Comparison of ENCODE assay signal across 34 cellular contexts in the genomic region with DNA sequence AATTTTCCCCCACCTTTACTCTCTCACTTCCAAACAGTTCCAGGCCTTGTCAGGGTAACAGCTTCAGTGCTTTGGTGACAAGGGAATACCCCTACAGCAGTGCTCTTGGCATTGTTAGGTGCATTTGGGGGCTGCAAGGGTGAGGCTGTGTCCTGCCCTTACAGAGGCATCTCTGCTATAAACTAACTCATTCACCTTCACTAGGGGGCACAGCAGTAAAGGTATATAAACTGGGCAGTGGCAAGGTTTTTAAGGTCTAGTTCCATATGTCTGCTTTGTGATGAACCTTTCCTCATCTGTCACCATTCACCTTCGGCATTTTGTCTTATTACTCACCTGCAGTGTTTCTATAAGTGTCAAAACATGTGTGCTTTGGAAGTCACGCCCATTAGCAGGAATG.
A peak's percentile ranks its signal among the peaks of the same experiment; 100 is the strongest.
DNase-seq lines count a peak whose midpoint lies in the region; ATAC-seq and TF ChIP-seq lines count a peak whose summit lies in the region.
"Had no signal": no experiment of that assay in that cellular context is flagged by ENCODE, and none has a peak within 500 bp of the region (broad histone marks: within the 10 kb centered on the region; RNA-seq: fewer than 3 reads in every experiment).

No MANE protein-coding gene starts in this region.

- no peaks in the 10 kb centered on the region for H3K27me3 ChIP-seq in SK-N-SH (ENCODE audit: insufficient read depth)
- no peaks in the 10 kb centered on the region for H3K27me3 ChIP-seq in mesendoderm (ENCODE audit: insufficient read depth, low read length, poor library complexity)
- H3K27me3 ChIP-seq: colonic mucosa, Peyer's patch had no signal

- H3K4me1 ChIP-seq in SK-N-SH (ENCODE audit: control insufficient read depth in 1 of 2, insufficient read depth in 2 of 2, low read depth in 1 of 2, low read length in 1 of 2), result no peaks in the 10 kb centered on the region
- no peaks in the 10 kb centered on the region for H3K4me1 ChIP-seq in mesendoderm (ENCODE audit: control insufficient read depth, low read depth, low read length)
- H3K4me1 ChIP-seq: colonic mucosa, left ventricle myocardium inferior, parathyroid adenoma, Peyer's patch, transverse colon had no signal

- no peak for ATAC-seq in SK-N-SH treated with all-trans-retinoic acid at 6 μM for 48 hours
- ATAC-seq: activated CD8-positive, alpha-beta memory T cell treated with anti-CD3 and anti-CD28 coated beads, Interleukin-2, amount 10 ng/mL, durations not matched to agents 7 days and 5 days; K562; stimulated activated memory B cell treated with anti-CD40 and anti-IgM and Interleukin-4, amounts not matched to agents 10 μg/mL and 1 μg/mL and 100 μg/mL, for 72 hours; T-cell had no signal

- H4K20me1 ChIP-seq in SK-N-SH (ENCODE audit: insufficient read depth), result no peaks in the 10 kb centered on the region

- POLR2A ChIA-PET in SK-N-SH (lab: Yijun Ruan, JAX), result no interaction called here

- H2AK5ac ChIP-seq in mesendoderm (ENCODE audit: low read length), result no peak overlapping the region

- no peak overlapping the region for H2BK5ac ChIP-seq in mesendoderm (ENCODE audit: low read length)

- CTCF ChIA-PET in SK-N-SH (lab: Yijun Ruan, JAX), result interaction anchor here (2.0 to 2.9 kb wide), 2 partner anchors 29 to 62 kb away, joined by 4 to 8 read pairs; no protein-coding TSS in a partner anchor

- no peak overlapping the region for H3K4ac ChIP-seq in mesendoderm (ENCODE audit: low read depth, low read length)

- no peak for DNase-seq in SK-N-SH
- DNase-seq in LNCaP clone FGC (ENCODE audit: low read depth), result no peak
- peak; percentile 15 for DNase-seq in SK-MEL-5 (ENCODE audit: low read depth, low spot score)
- peak; percentile 13 for DNase-seq in mesendoderm
- DNase-seq in activated CD4-positive, alpha-beta T cell treated with anti-CD3 and anti-CD28 coated beads for 1 hour, result no peak
- no peak for DNase-seq in NCI-H774 (lab: John Stamatoyannopoulos, UW)
- DNase-seq in EL, result no peak
- DNase-seq: activated B cell treated with CpG ODN at 0.5 μM for 24 hours; activated CD4-positive, alpha-beta T cell treated with anti-CD3 and anti-CD28 coated beads, Interleukin-2, amount 50 U/mL, for 4 hours; activated CD8-positive, alpha-beta memory T cell treated with anti-CD3 and anti-CD28 coated beads, Interleukin-2, amount 10 ng/mL, durations not matched to agents 7 days and 5 days; activated naive CD4-positive, alpha-beta T cell treated with Interleukin-2 at 50 U/mL for 16 hours; AML-193; CD4-positive, alpha-beta memory T cell; colonic mucosa; DMS153; effector CD4-positive, alpha-beta T cell; GF-D8; GM23248; islet precursor cell; left ventricle myocardium inferior; MG63; NCI-H1417 treated with DMSO at 0.1 percent for 48 hours; NCI-H2081 treated with DMSO at 0.1 percent for 48 hours; NCI-H446 treated with DMSO at 0.1 percent for 48 hours; Peyer's patch; retina; SHP77; T-cell; transverse colon had no signal

- no peaks in the 10 kb centered on the region for H3K9me3 ChIP-seq in SK-N-SH
- H3K9me3 ChIP-seq: colonic mucosa, left ventricle myocardium inferior, Peyer's patch, transverse colon had no signal

- no peak overlapping the region for H4K8ac ChIP-seq in mesendoderm (ENCODE audit: low read depth, low read length)

- TF ChIP-seq RAD21 in SK-N-SH (IDR thresholded peaks at IDR 0.05; ENCODE audit: low read length), result peak; percentile 42

- 62% methylated on average over 2 of the region's 2 CpGs for WGBS in SK-N-SH (ENCODE audit: low lambda C conversion rate)
- WGBS in mesendoderm (ENCODE audit: extremely low coverage, insufficient coverage, low lambda C conversion rate), result no CpG with 5 or more reads among the region's 2 CpGs

- H2BK120ac ChIP-seq in mesendoderm (ENCODE audit: low read depth, low read length), result no peak overlapping the region

- H3K23ac ChIP-seq in mesendoderm (ENCODE audit: low read length), result no peak overlapping the region

- TF ChIP-seq CTCF in SK-N-SH (IDR thresholded peaks at IDR 0.05), result no peak
- TF ChIP-seq CTCF in LNCaP clone FGC (IDR thresholded peaks at IDR 0.05; ENCODE audit: control insufficient read depth, extremely low read depth, insufficient read depth), result 0 out of 2 replicates have a peak, but pooled peaks have one; percentile 16

- in situ Hi-C loops in SK-MEL-5 (cut with HindIII; ENCODE audit: low pct_unique_long_range_greater_than_20kb, low sequenced_read_pairs), result no loop called here

- peaks cover 0 to 26% of the 10 kb centered on the region in 2 experiments for H3K36me3 ChIP-seq in SK-N-SH (replicated peaks in 1 of 2; ENCODE audit: control insufficient read depth in 1 of 2, insufficient read depth in 2 of 2, low read length in 1 of 2)
- no peaks in the 10 kb centered on the region for H3K36me3 ChIP-seq in mesendoderm (ENCODE audit: control insufficient read depth, insufficient read depth, low read length)
- H3K36me3 ChIP-seq: colonic mucosa, left ventricle myocardium inferior, MG63, Peyer's patch, transverse colon had no signal

- H3K79me2 ChIP-seq in SK-N-SH (ENCODE audit: insufficient read depth), result no peaks in the 10 kb centered on the region
- H3K79me2 ChIP-seq in mesendoderm (ENCODE audit: control insufficient read depth, insufficient read depth, low read length), result no peaks in the 10 kb centered on the region
- H3K79me2 ChIP-seq: parathyroid adenoma had no signal

- no peak overlapping the region for H3K4me2 ChIP-seq in SK-N-SH
- no peak overlapping the region for H3K4me2 ChIP-seq in mesendoderm (ENCODE audit: low read length)

- H3F3A ChIP-seq in SK-N-SH (replicated peaks; ENCODE audit: insufficient read depth), result no peaks in the 10 kb centered on the region

- H4K5ac ChIP-seq in mesendoderm (ENCODE audit: low read length), result no peak overlapping the region

- TF ChIP-seq EP300 in SK-N-SH (IDR thresholded peaks at IDR 0.05; ENCODE audit: borderline replicate concordance in 1 of 2, low read depth in 1 of 2, low read length in 1 of 2), result no peak

- H2BK15ac ChIP-seq in mesendoderm (replicated peaks; ENCODE audit: low read depth), result no peak overlapping the region

- no peaks in the 10 kb centered on the region for H3K79me1 ChIP-seq in mesendoderm (ENCODE audit: low read length)

- H2AFZ ChIP-seq in SK-N-SH (ENCODE audit: low read depth), result no peak overlapping the region
- H2AFZ ChIP-seq: GM23248, parathyroid adenoma had no signal

- no peak overlapping the region for H3K18ac ChIP-seq in mesendoderm (ENCODE audit: low read length)

- no peak overlapping the region for H3K27ac ChIP-seq in SK-N-SH (ENCODE audit: low read depth in 2 of 2, low read length in 1 of 2)
- H3K27ac ChIP-seq in mesendoderm (ENCODE audit: low read depth, low read length), result no peak overlapping the region
- H3K27ac ChIP-seq: colonic mucosa, GM23248, left ventricle myocardium inferior, parathyroid adenoma, Peyer's patch, skin epidermis, transverse colon had no signal

- H3K9me2 ChIP-seq in SK-N-SH, result no peaks in the 10 kb centered on the region

- no peak overlapping the region for H3K9ac ChIP-seq in SK-N-SH
- H3K9ac ChIP-seq in mesendoderm (ENCODE audit: low read length), result no peak overlapping the region
- H3K9ac ChIP-seq: GM23248, parathyroid adenoma had no signal

- H3K56ac ChIP-seq in mesendoderm (ENCODE audit: low read length), result no peak overlapping the region

- H3K4me3 ChIP-seq in SK-N-SH (ENCODE audit: low read depth in 2 of 2, low read length in 1 of 2) (no peak overlapping the region), LNCaP clone FGC (ENCODE audit: low read depth, low read length) (no peak overlapping the region), mesendoderm (ENCODE audit: low read length) (no peak overlapping the region)
- H3K4me3 ChIP-seq: colonic mucosa, GM23248, K562, left ventricle myocardium inferior, MG63, Peyer's patch, skin epidermis, transverse colon had no signal

TF ChIP-seq in SK-N-SH treated with all-trans-retinoic acid at 6 μM for 48 hours, 23 proteins besides CTCF, POLR2A, EP300 and RAD21 (continues in another document):
- TF ChIP-seq PPARA (CRISPR knock-in tag; IDR thresholded peaks at IDR 0.05; ENCODE audit: borderline replicate concordance) (no peak), CSDC2 (CRISPR knock-in tag; IDR thresholded peaks at IDR 0.05) (no peak), RARB (CRISPR knock-in tag; IDR thresholded peaks at IDR 0.05) (no peak), ZNF565 (CRISPR knock-in tag; conservative IDR thresholded peaks at IDR 0.05; ENCODE audit: low read depth) (no peak), ZFP30 (CRISPR knock-in tag; IDR thresholded peaks at IDR 0.05) (no peak), ISL1 (CRISPR knock-in tag; IDR thresholded peaks at IDR 0.05) (no peak), ARNTL (CRISPR knock-in tag; IDR thresholded peaks at IDR 0.05; ENCODE audit: borderline replicate concordance, low read depth) (no peak), ZNF70 (CRISPR knock-in tag; IDR thresholded peaks at IDR 0.05) (no peak), CSRNP3 (CRISPR knock-in tag; IDR thresholded peaks at IDR 0.05) (no peak), TOX (CRISPR knock-in tag; IDR thresholded peaks at IDR 0.05; ENCODE audit: borderline replicate concordance) (no peak), POU6F1 (CRISPR knock-in tag; IDR thresholded peaks at IDR 0.05; ENCODE audit: borderline replicate concordance, low read depth) (no peak), ZNF8 (CRISPR knock-in tag; IDR thresholded peaks at IDR 0.05) (no peak)

Comparison
In these comparisons a context has a peak if more than half of its experiments do, and no peak if none do; other contexts are left out.
1. DNase-seq: peak in SK-MEL-5 (single experiment) and mesendoderm (single experiment); none in SK-N-SH (single experiment), LNCaP clone FGC (single experiment), activated CD4-positive, alpha-beta T cell treated with anti-CD3 and anti-CD28 coated beads for 1 hour (single experiment), NCI-H774 (single experiment) and EL (single experiment).